In genomic region chr3:65745306-65745705, GRCh38 we compare ENCODE assay signal across 17 cellular contexts.
DNase-seq lines count a peak whose midpoint lies in the region; ATAC-seq, FAIRE-seq and TF ChIP-seq lines count a peak whose summit lies in the region.
"Had no signal": no experiment of that assay in that cellular context is flagged by ENCODE, and none has a peak within 500 bp of the region (broad histone marks: within the 10 kb centered on the region; RNA-seq: fewer than 3 reads in every experiment).

No MANE protein-coding gene starts in this region.

- ATAC-seq in HepG2: no peak
- no peak for ATAC-seq in right lobe of liver
- ATAC-seq: HCT116 had no signal

- TF ChIP-seq RAD21 in HepG2 (CRISPR knock-in tag; IDR thresholded peaks at IDR 0.05): no peak

- FAIRE-seq in HepG2 (lab: Jason Lieb, UNC): peak; percentile 15
- FAIRE-seq in islet of Langerhans (lab: Jason Lieb, UNC): peak; percentile 24
- FAIRE-seq: GM12891, GM18507 had no signal

- POLR2A ChIA-PET in HepG2 (lab: Yijun Ruan, JAX): no interaction called here

- H3K4me3 ChIP-seq in HepG2 (replicated peaks in 1 of 3; ENCODE audit: insufficient read depth in 1 of 3, low read depth in 2 of 3, low read length in 3 of 3) (no peak overlapping the region), right lobe of liver (no peak overlapping the region), mammary epithelial cell (replicated peaks in 1 of 3; ENCODE audit: insufficient read depth in 1 of 3, low read depth in 2 of 3, low read length in 3 of 3) (no peak overlapping the region), HAP-1 (no peak overlapping the region)

- no peak overlapping the region for H2AFZ ChIP-seq in HepG2 (ENCODE audit: low read length)
- no peak overlapping the region for H2AFZ ChIP-seq in mammary epithelial cell (ENCODE audit: low read depth, low read length)

- H3K4me1 ChIP-seq in HepG2 (ENCODE audit: insufficient read depth, low read length) (no peaks in the 10 kb centered on the region), right lobe of liver (no peaks in the 10 kb centered on the region), mammary epithelial cell (ENCODE audit: insufficient read depth, low read length) (no peaks in the 10 kb centered on the region), HAP-1 (no peaks in the 10 kb centered on the region)

- WGBS in HepG2 (ENCODE audit: low lambda C conversion rate): 100% methylated on average over 2 of the region's 2 CpGs
- WGBS in right lobe of liver (ENCODE audit: insufficient coverage, low coverage, low lambda C conversion rate, missing lambda C conversion rate): 100% methylated on average over 2 of the region's 2 CpGs
- WGBS in mammary epithelial cell (ENCODE audit: low coverage, missing lambda C conversion rate): 92% methylated on average over 2 of the region's 2 CpGs

- H4K20me1 ChIP-seq in HepG2 (ENCODE audit: insufficient read depth, low read length): peaks cover 12% of the 10 kb centered on the region
- no peaks in the 10 kb centered on the region for H4K20me1 ChIP-seq in mammary epithelial cell (ENCODE audit: insufficient read depth, low read length)

- BruUV-seq in HepG2 (replicated peaks; lab: Mats Ljungman, UMichigan) (no TSS peak), mammary epithelial cell (replicated peaks; lab: Mats Ljungman, UMichigan) (no TSS peak)

- intact Hi-C loops in HepG2 (cut with micrococcal nuclease; ENCODE audit: unreplicated experiment) (no loop called here), right lobe of liver (cut with DNase I) (loop anchor here in 1 of 2 donors (10.0 kb wide), 1 partner anchor 311 kb away; no protein-coding TSS in a partner anchor), mammary epithelial cell (cut with micrococcal nuclease) (no loop called here)

- TF ChIP-seq EP300 in HepG2 (IDR thresholded peaks at IDR 0.05; ENCODE audit: low read depth in 2 of 2, low read length in 2 of 2) (no peak), HepG2 (CRISPR knock-in tag; IDR thresholded peaks at IDR 0.05; ENCODE audit: borderline replicate concordance) (no peak)

- H3K9ac ChIP-seq in HepG2 (ENCODE audit: insufficient read depth, low read depth, low read length) (no peak overlapping the region), mammary epithelial cell (ENCODE audit: insufficient read depth, low read length) (no peak overlapping the region)

- TF ChIP-seq CTCF in HepG2 (CRISPR knock-in tag; IDR thresholded peaks at IDR 0.05): no peak
- TF ChIP-seq CTCF in right lobe of liver (IDR thresholded peaks at IDR 0.05): no peak
- TF ChIP-seq CTCF in mammary epithelial cell (conservative IDR thresholded peaks at IDR 0.05 in 1 of 2, IDR thresholded peaks at IDR 0.05 in 1 of 2; ENCODE audit: extremely low read depth in 1 of 2, insufficient read depth in 1 of 2, low read depth in 1 of 2, low read length in 2 of 2): no peak

- DNase-seq in HepG2 (ENCODE audit: low spot score): no peak
- no peak for DNase-seq in right lobe of liver
- peak; percentile 20 to 33 for DNase-seq in cerebellar nuclear complex (lab: John Stamatoyannopoulos, UW)
- DNase-seq in mammary epithelial cell: no peak
- no peak for DNase-seq in HAP-1 (ENCODE audit: low spot score in 2 of 2)
- DNase-seq: Calu3; CD4-positive, alpha-beta memory T cell; COR-L47; DMS79; EL; GF-D8; GOT3; H7 had no signal

- H3K4me2 ChIP-seq in HepG2 (ENCODE audit: low read depth, low read length): no peak overlapping the region
- no peak overlapping the region for H3K4me2 ChIP-seq in mammary epithelial cell (ENCODE audit: insufficient read depth, low read depth, low read length)

- dilution Hi-C loops in mammary epithelial cell (cut with HindIII; ENCODE audit: low sequenced_read_pairs): no loop called here

- TF ChIP-seq POLR2A in HepG2 (IDR thresholded peaks at IDR 0.05; ENCODE audit: insufficient read depth in 1 of 2, low read depth in 2 of 2, low read length in 2 of 2) (no peak), right lobe of liver (IDR thresholded peaks at IDR 0.05) (no peak)

- peaks cover 13% of the 10 kb centered on the region for H3K79me2 ChIP-seq in HepG2 (ENCODE audit: insufficient read depth, low read length)
- no peaks in the 10 kb centered on the region for H3K79me2 ChIP-seq in mammary epithelial cell (ENCODE audit: insufficient read depth, low read length)

- H3K27me3 ChIP-seq in HepG2 (ENCODE audit: control insufficient read depth in 1 of 2, insufficient read depth in 2 of 2, low read length in 2 of 2) (no peaks in the 10 kb centered on the region), right lobe of liver (no peaks in the 10 kb centered on the region), mammary epithelial cell (ENCODE audit: insufficient read depth, low read length) (no peaks in the 10 kb centered on the region), HAP-1 (ENCODE audit: low read depth) (no peaks in the 10 kb centered on the region)

- H3K27ac ChIP-seq in HepG2 (ENCODE audit: extremely low read length, insufficient read depth, low read length) (no peak overlapping the region), right lobe of liver (no peak overlapping the region), mammary epithelial cell (ENCODE audit: insufficient read depth, low read depth, low read length) (no peak overlapping the region)

- no peaks in the 10 kb centered on the region for H3K9me3 ChIP-seq in HepG2 (ENCODE audit: low read length)
- H3K9me3 ChIP-seq in right lobe of liver: no peaks in the 10 kb centered on the region
- H3K9me3 ChIP-seq in mammary epithelial cell (replicated peaks; ENCODE audit: insufficient read depth, low read length): no peaks in the 10 kb centered on the region
- H3K9me3 ChIP-seq in HAP-1: no peaks in the 10 kb centered on the region

- CTCF ChIA-PET in HepG2 (lab: Yijun Ruan, JAX; ENCODE audit: low intra/inter-chr PET ratio, low total read pairs): no interaction called here
- CTCF ChIA-PET in mammary epithelial cell (lab: Charles Lee; ENCODE audit: low non-redundant PET): no interaction called here

- peaks cover 0 to 8% of the 10 kb centered on the region in 2 experiments; a peak in 2 of 5 replicates for H3K36me3 ChIP-seq in HepG2 (replicated peaks in 1 of 2; ENCODE audit: control insufficient read depth in 1 of 2, insufficient read depth in 2 of 2, low read length in 2 of 2)
- H3K36me3 ChIP-seq in right lobe of liver: no peaks in the 10 kb centered on the region
- no peaks in the 10 kb centered on the region for H3K36me3 ChIP-seq in mammary epithelial cell (ENCODE audit: insufficient read depth, low read length)
- H3K36me3 ChIP-seq in HAP-1 (replicated peaks): no peaks in the 10 kb centered on the region

- in situ Hi-C loops in HepG2 (cut with HindIII; ENCODE audit: extremely low pct_ligation_motif_present, low pct_unique_long_range_greater_than_20kb): no loop called here
- in situ Hi-C loops in mammary epithelial cell (cut with MboI; ENCODE audit: low sequenced_read_pairs in 2 of 2): loop anchor here (25.0 kb wide), 2 partner anchors 308 to 1208 kb away; no protein-coding TSS in a partner anchor
- in situ Hi-C loops in HAP-1 (cut with MboI; ENCODE audit: low sequenced_read_pairs): loop anchor here (25.0 kb wide), 1 partner anchor 1208 kb away; no protein-coding TSS in a partner anchor

TF ChIP-seq in HepG2, 621 proteins besides CTCF, POLR2A, EP300 and RAD21:
- TF ChIP-seq ZNF672 (CRISPR knock-in tag; IDR thresholded peaks at IDR 0.05): no peak
- TF ChIP-seq, protein P1, sequence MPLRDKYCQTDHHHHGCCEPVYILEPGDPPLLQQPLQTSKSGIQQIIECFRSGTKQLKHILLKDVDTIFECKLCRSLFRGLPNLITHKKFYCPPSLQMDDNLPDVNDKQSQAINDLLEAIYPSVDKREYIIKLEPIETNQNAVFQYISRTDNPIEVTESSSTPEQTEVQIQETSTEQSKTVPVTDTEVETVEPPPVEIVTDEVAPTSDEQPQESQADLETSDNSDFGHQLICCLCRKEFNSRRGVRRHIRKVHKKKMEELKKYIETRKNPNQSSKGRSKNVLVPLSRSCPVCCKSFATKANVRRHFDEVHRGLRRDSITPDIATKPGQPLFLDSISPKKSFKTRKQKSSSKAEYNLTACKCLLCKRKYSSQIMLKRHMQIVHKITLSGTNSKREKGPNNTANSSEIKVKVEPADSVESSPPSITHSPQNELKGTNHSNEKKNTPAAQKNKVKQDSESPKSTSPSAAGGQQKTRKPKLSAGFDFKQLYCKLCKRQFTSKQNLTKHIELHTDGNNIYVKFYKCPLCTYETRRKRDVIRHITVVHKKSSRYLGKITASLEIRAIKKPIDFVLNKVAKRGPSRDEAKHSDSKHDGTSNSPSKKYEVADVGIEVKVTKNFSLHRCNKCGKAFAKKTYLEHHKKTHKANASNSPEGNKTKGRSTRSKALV (CRISPR knock-in tag; IDR thresholded peaks at IDR 0.05): no peak
- TF ChIP-seq WIZ (CRISPR knock-in tag; IDR thresholded peaks at IDR 0.05): no peak
- TF ChIP-seq ZNF256 (CRISPR knock-in tag; conservative IDR thresholded peaks at IDR 0.05): no peak
- no peak for TF ChIP-seq ZNF180 (CRISPR knock-in tag; IDR thresholded peaks at IDR 0.05; ENCODE audit: borderline replicate concordance, low read depth)
- TF ChIP-seq, protein P2, sequence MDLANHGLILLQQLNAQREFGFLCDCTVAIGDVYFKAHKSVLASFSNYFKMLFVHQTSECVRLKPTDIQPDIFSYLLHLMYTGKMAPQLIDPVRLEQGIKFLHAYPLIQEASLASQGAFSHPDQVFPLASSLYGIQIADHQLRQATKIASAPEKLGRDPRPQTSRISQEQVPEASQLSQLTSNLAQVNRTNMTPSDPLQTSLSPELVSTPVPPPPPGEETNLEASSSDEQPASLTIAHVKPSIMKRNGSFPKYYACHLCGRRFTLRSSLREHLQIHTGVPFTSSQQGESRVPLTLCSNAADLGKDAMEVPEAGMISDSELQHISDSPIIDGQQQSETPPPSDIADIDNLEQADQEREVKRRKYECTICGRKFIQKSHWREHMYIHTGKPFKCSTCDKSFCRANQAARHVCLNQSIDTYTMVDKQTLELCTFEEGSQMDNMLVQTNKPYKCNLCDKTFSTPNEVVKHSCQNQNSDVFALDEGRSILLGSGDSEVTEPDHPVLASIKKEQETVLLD (CRISPR knock-in tag; IDR thresholded peaks at IDR 0.05; ENCODE audit: low read depth): no peak
- no peak for TF ChIP-seq NCOA1 (CRISPR knock-in tag; IDR thresholded peaks at IDR 0.05)
- TF ChIP-seq ZSCAN30 (CRISPR knock-in tag; IDR thresholded peaks at IDR 0.05): no peak
- no peak for TF ChIP-seq FOXK2 (IDR thresholded peaks at IDR 0.05)

Comparison
In these comparisons a context has a peak if more than half of its experiments do, and no peak if none do; other contexts are left out.
1. DNase-seq: peak in cerebellar nuclear complex (2 of 2); none in HepG2 (single experiment), right lobe of liver (0 of 3), mammary epithelial cell (single experiment) and HAP-1 (0 of 2).